In the genomic region with DNA sequence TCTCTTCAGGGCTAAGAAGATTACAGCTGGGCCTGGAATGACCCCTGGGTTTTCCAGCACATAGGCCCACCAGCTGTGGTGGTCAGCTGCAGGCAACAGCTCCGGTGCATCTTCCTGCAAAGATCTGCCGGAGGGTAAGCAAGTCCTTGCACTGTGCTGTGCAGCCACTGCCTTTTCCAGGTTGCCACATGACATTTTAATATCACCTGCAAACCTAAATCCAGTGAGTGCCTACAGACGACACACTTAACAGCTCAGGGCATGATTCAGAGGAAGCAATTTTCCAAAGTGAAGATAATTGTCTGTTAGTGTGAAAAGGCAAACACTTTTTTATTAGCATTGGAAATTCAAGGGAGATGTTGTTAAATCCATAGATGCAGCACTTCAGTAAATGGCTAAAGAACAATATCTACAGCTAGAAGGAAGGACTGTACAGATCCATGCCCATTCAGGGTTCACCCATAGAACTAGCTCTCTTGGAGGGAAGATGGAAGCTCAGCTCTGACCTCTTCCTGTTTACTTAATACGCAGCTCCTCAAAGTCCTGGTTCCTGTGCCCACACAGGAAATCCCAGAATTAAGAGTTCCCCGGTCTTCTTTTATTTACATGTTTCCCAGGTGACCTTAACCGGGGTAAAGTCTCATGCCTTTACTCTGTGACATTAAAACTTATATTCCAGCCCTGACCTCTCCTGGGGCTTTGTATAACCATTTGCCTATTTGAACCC, we compare ENCODE assay signal across 19 cellular contexts. TPM values are rescaled to one million over a fixed set of nuclear protein-coding genes. Genes with fewer than 3 reads are reported as not detected.
A peak's percentile ranks its signal among the peaks of the same experiment; 100 is the strongest.
DNase-seq lines count a peak whose midpoint lies in the region; ATAC-seq and TF ChIP-seq lines count a peak whose summit lies in the region.
"Had no signal": no experiment of that assay in that cellular context is flagged by ENCODE, and none has a peak within 500 bp of the region (broad histone marks: within the 10 kb centered on the region; RNA-seq: fewer than 3 reads in every experiment).

No MANE protein-coding gene starts in this region.

- H3K4me3 ChIP-seq in DND-41 (ENCODE audit: low read depth in 1 of 2, low read length in 2 of 2) (no peak overlapping the region), OCI-LY3 (ENCODE audit: low read length) (no peak overlapping the region), left lung (no peak overlapping the region)
- H3K4me3 ChIP-seq: gastrocnemius medialis had no signal

- H3K79me2 ChIP-seq in DND-41 (ENCODE audit: insufficient read depth, low read length): no peaks in the 10 kb centered on the region
- no peaks in the 10 kb centered on the region for H3K79me2 ChIP-seq in OCI-LY3 (ENCODE audit: low read length)

- H4K20me1 ChIP-seq in DND-41 (ENCODE audit: insufficient read depth, low read length) (no peaks in the 10 kb centered on the region), OCI-LY3 (ENCODE audit: insufficient read depth, low read length) (no peaks in the 10 kb centered on the region)

- peaks cover 6% of the 10 kb centered on the region for H3K27me3 Mint-ChIP-seq in MCF 10A (ENCODE audit: insufficient read depth, unreplicated experiment)

- H3K4me2 ChIP-seq in DND-41 (ENCODE audit: insufficient read depth, low read length): no peak overlapping the region
- peak overlapping the region; percentile 49 for H3K4me2 ChIP-seq in OCI-LY3 (ENCODE audit: low read length)

- no peaks in the 10 kb centered on the region for H3K9me3 ChIP-seq in DND-41 (ENCODE audit: insufficient read depth, low read length, severe bottlenecking)
- H3K9me3 ChIP-seq in OCI-LY3 (ENCODE audit: insufficient read depth, low read length): no peaks in the 10 kb centered on the region
- H3K9me3 ChIP-seq in left lung: no peaks in the 10 kb centered on the region
- H3K9me3 ChIP-seq: gastrocnemius medialis, neutrophil had no signal

- H3K4me1 Mint-ChIP-seq in MCF 10A (ENCODE audit: insufficient read depth, unreplicated experiment): no peaks in the 10 kb centered on the region
- H3K4me1 Mint-ChIP-seq: stimulated activated memory B cell treated with anti-CD40 and anti-IgM and Interleukin-4, amounts not matched to agents 10 μg/mL and 1 μg/mL and 100 μg/mL, for 72 hours had no signal

- H3K9ac ChIP-seq in DND-41 (ENCODE audit: low read depth, low read length) (no peak overlapping the region), OCI-LY3 (ENCODE audit: low read length) (no peak overlapping the region)

- TF ChIP-seq CTCF in DND-41 (IDR thresholded peaks at IDR 0.05; ENCODE audit: borderline replicate concordance, extremely low read depth, low read length, poor library complexity, severe bottlenecking) (no peak), OCI-LY3 (IDR thresholded peaks at IDR 0.05; ENCODE audit: low read depth, low read length) (no peak), left lung (IDR thresholded peaks at IDR 0.05) (no peak), MCF 10A (IDR thresholded peaks at IDR 0.05; ENCODE audit: unreplicated experiment) (no peak), GM10248 (IDR thresholded peaks at IDR 0.05; ENCODE audit: control extremely low read depth, extremely low read depth, low read depth, missing control alignments) (no peak)

- in situ Hi-C loops in KBM-7 (cut with MboI; ENCODE audit: low pct_unique_long_range_greater_than_20kb, low sequenced_read_pairs): no loop called here

- ATAC-seq in DND-41 (ENCODE audit: insufficient read depth, low read depth) (0 out of 3 replicates have a peak, but pooled peaks have one; percentile 33), left lung (peak; percentile 14), GM18520 (IDR thresholded peaks at IDR 0.05; ENCODE audit: unreplicated experiment) (no peak)
- ATAC-seq: activated T-cell treated with anti-CD3 and anti-CD28 coated beads, Interleukin-2, amount 50 U/mL, for 4 hours had no signal

- H3K4me3 Mint-ChIP-seq in MCF 10A (ENCODE audit: unreplicated experiment): no peak overlapping the region
- H3K4me3 Mint-ChIP-seq: activated CD4-positive, alpha-beta memory T cell treated with anti-CD3 and anti-CD28 coated beads, Interleukin-2, amount 10 ng/mL, durations not matched to agents 7 days and 5 days; activated naive CD8-positive, alpha-beta T cell; activated T-cell treated with anti-CD3 and anti-CD28 coated beads, Interleukin-2, amount 50 U/mL, for 4 hours; stimulated activated memory B cell treated with anti-CD40 and anti-IgM and Interleukin-4, amounts not matched to agents 10 μg/mL and 1 μg/mL and 100 μg/mL, for 72 hours had no signal

- H3K27ac ChIP-seq in DND-41 (ENCODE audit: low read length): no peak overlapping the region
- no peak overlapping the region for H3K27ac ChIP-seq in OCI-LY3 (ENCODE audit: low read length)
- H3K27ac ChIP-seq in left lung: peak overlapping the region in 1 of 2 donors; percentile 39
- H3K27ac ChIP-seq: brain microvascular endothelial cell, epithelial cell of prostate, gastrocnemius medialis had no signal

- no peak overlapping the region for H2AFZ ChIP-seq in DND-41 (ENCODE audit: low read depth, low read length)
- peak overlapping the region; percentile 71 for H2AFZ ChIP-seq in OCI-LY3 (ENCODE audit: low read depth, low read length)

- H3K9me3 Mint-ChIP-seq in MCF 10A (ENCODE audit: unreplicated experiment): peaks cover 5% of the 10 kb centered on the region
- H3K9me3 Mint-ChIP-seq: activated CD4-positive, alpha-beta memory T cell treated with anti-CD3 and anti-CD28 coated beads, Interleukin-2, amount 10 ng/mL, durations not matched to agents 7 days and 5 days; activated T-cell treated with anti-CD3 and anti-CD28 coated beads, Interleukin-2, amount 50 U/mL, for 4 hours had no signal

- peaks cover 6% of the 10 kb centered on the region; the same call in 1 of the 2 replicates for H3K4me1 ChIP-seq in DND-41 (ENCODE audit: insufficient read depth, low read length)
- peaks cover 14% of the 10 kb centered on the region for H3K4me1 ChIP-seq in OCI-LY3 (ENCODE audit: low read length)
- H3K4me1 ChIP-seq in left lung: peaks cover 4 to 29% of the 10 kb centered on the region in 2 donors

- H3K27ac Mint-ChIP-seq in MCF 10A (ENCODE audit: low read depth, unreplicated experiment): no peak overlapping the region
- H3K27ac Mint-ChIP-seq: activated CD4-positive, alpha-beta memory T cell treated with anti-CD3 and anti-CD28 coated beads, Interleukin-2, amount 10 ng/mL, durations not matched to agents 7 days and 5 days; activated naive CD8-positive, alpha-beta T cell; stimulated activated memory B cell treated with anti-CD40 and anti-IgM and Interleukin-4, amounts not matched to agents 10 μg/mL and 1 μg/mL and 100 μg/mL, for 72 hours had no signal

- H3K36me3 ChIP-seq in DND-41 (ENCODE audit: insufficient read depth, low read length) (no peaks in the 10 kb centered on the region), OCI-LY3 (replicated peaks; ENCODE audit: low read depth, low read length) (no peaks in the 10 kb centered on the region), left lung (no peaks in the 10 kb centered on the region)
- H3K36me3 ChIP-seq: brain microvascular endothelial cell, gastrocnemius medialis, neutrophil had no signal

- no peaks in the 10 kb centered on the region for H3K36me3 Mint-ChIP-seq in MCF 10A (ENCODE audit: insufficient read depth, unreplicated experiment)
- H3K36me3 Mint-ChIP-seq: activated naive CD8-positive, alpha-beta T cell; stimulated activated memory B cell treated with anti-CD40 and anti-IgM and Interleukin-4, amounts not matched to agents 10 μg/mL and 1 μg/mL and 100 μg/mL, for 72 hours had no signal

- no peaks in the 10 kb centered on the region for H3K27me3 ChIP-seq in DND-41 (ENCODE audit: insufficient read depth, low read length, poor library complexity)
- H3K27me3 ChIP-seq in OCI-LY3 (ENCODE audit: low read depth, low read length): no peaks in the 10 kb centered on the region
- no peaks in the 10 kb centered on the region for H3K27me3 ChIP-seq in left lung
- H3K27me3 ChIP-seq: brain microvascular endothelial cell, gastrocnemius medialis had no signal

- BruUV-seq in MCF 10A (replicated peaks; lab: Mats Ljungman, UMichigan): no TSS peak

- POLR2A ChIA-PET in MCF 10A (lab: Yijun Ruan, JAX): interaction anchor here (0.7 to 0.9 kb wide), 2 partner anchors 121 to 129 kb away, joined by 3 to 5 read pairs; no protein-coding TSS in a partner anchor
- POLR2A ChIA-PET in GM10248 (lab: Yijun Ruan, JAX): no interaction called here

- CTCF ChIA-PET in MCF 10A (lab: Yijun Ruan, JAX) (interaction anchor here (0.6 to 9.4 kb wide), 20 partner anchors 8 to 490 kb away, joined by 3 to 201 read pairs (median 6); a partner anchor contains a TSS), GM10248 (lab: Yijun Ruan, JAX) (interaction anchor here (0.9 to 10.3 kb wide), 15 partner anchors 8 to 490 kb away, joined by 3 to 224 read pairs (median 20); a partner anchor contains a TSS)

- DNase-seq in DND-41 (no peak), KBM-7 (peak; percentile 37), left lung (no peak), MCF 10A (ENCODE audit: unreplicated experiment) (no peak), GM10248 (ENCODE audit: extremely low spot score) (no peak)
- DNase-seq in activated CD8-positive, alpha-beta memory T cell treated with anti-CD3 and anti-CD28 coated beads for 24 hours: no peak
- DNase-seq: activated CD4-positive, alpha-beta memory T cell treated with anti-CD3 and anti-CD28 coated beads, Interleukin-2, amount 10 ng/mL, durations not matched to agents 7 days and 5 days; activated T-cell treated with anti-CD3 and anti-CD28 coated beads, Interleukin-2, amount 50 U/mL, for 4 hours; brain microvascular endothelial cell; cortex of kidney; NCI-H526 treated with DMSO at 0.1 percent for 48 hours; stimulated activated CD4-positive, alpha-beta T cell treated with anti-CD3 and anti-CD28 coated beads, Interleukin-15, amount 100 ng/mL, for 24 hours had no signal

- intact Hi-C loops in left lung (cut with DNase I) (loop anchor here in 1 of 2 donors (10.0 kb wide), 1 partner anchor 118 kb away; no protein-coding TSS in a partner anchor), MCF 10A (cut with micrococcal nuclease) (loop anchor here (10.0 kb wide), 1 partner anchor 248 kb away; a partner anchor contains a TSS)

RNA-seq across cellular contexts. Expression of a gene that starts 13.3 kb away (rescaled TPM):
- total RNA-seq in left lung (1 to 10 TPM; 1.1 to 2.3 TPM), MCF 10A (2022) (0.19 and 0.37 TPM in 2 replicates)

RNA-seq across cellular contexts. Expression of a gene that starts 52.8 kb away (rescaled TPM):
- total RNA-seq in left lung: 10 to 100 TPM; 54.2 to 61.7 TPM
- 30.0 and 35.3 TPM in 2 replicates for total RNA-seq in MCF 10A (2022)
